ENCODE assay signal across 8 cellular contexts in the genomic region with DNA sequence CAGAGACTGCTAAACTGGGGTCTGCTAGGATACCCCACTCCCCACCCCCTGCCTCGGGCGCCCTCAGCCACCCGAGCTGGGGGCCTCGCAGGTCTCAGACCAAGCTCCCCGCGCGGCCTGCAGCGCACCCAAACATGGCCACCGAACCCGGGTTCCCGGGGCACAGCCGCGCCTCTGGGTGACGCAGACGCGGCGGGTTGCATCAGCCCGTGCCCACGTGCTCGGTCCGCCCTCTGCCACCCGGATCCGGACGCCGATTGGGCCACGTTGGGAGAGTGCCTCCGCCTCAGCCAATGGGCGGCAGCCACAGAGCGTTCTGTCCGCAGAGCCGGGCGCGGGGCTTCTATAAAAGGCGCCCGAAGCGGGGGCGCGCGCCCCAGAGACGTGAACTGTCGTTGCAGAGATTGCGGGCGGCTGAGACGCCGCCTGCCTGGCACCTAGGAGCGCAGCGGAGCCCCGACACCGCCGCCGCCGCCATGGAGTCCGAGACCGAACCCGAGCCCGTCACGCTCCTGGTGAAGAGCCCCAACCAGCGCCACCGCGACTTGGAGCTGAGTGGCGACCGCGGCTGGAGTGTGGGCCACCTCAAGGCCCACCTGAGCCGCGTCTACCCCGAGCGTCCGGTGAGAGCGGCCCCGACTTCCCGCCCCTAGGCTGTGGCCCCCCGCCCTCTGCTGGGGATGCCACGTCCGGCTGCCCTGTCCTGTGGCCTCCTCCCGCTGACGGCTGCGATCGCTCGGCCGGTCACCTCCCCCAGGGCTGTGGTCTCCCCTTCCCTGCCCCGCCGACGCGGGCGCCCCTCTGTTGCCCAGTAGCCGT. TPM values are rescaled to one million over a fixed set of nuclear protein-coding genes. Genes with fewer than 3 reads are reported as not detected.
DNase-seq lines count a peak whose midpoint lies in the region; ATAC-seq, FAIRE-seq and TF ChIP-seq lines count a peak whose summit lies in the region.

A gene with protein sequence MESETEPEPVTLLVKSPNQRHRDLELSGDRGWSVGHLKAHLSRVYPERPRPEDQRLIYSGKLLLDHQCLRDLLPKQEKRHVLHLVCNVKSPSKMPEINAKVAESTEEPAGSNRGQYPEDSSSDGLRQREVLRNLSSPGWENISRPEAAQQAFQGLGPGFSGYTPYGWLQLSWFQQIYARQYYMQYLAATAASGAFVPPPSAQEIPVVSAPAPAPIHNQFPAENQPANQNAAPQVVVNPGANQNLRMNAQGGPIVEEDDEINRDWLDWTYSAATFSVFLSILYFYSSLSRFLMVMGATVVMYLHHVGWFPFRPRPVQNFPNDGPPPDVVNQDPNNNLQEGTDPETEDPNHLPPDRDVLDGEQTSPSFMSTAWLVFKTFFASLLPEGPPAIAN (plus strand): TSS at position 374 of the 819 bp plus-strand sequence. CDS start 103 bp downstream, at position 477.

- H2AFZ ChIP-seq in OCI-LY3 (ENCODE audit: low read depth, low read length): 0 out of 2 replicates have a peak within 1 kb of the TSS, but pooled peaks have one; percentile 26

- peak; percentile 85 for ATAC-seq in GM21515 (IDR thresholded peaks at IDR 0.05; ENCODE audit: unreplicated experiment)

- TF ChIP-seq CTCF in D721Med (IDR thresholded peaks at IDR 0.05; ENCODE audit: insufficient read depth, missing control alignments) (no peak), OCI-LY3 (IDR thresholded peaks at IDR 0.05; ENCODE audit: low read depth, low read length) (no peak; the same call in 1 of the 2 replicates), endothelial cell (IDR thresholded peaks at IDR 0.05; ENCODE audit: unreplicated experiment) (peak; percentile 39)

- peak within 1 kb of the TSS; percentile 97 for H3K9ac ChIP-seq in OCI-LY3 (ENCODE audit: low read length)

- H3K4me1 ChIP-seq in OCI-LY3 (ENCODE audit: low read length): peaks cover 55% of the 10 kb centered on the region

- H3K4me3 Mint-ChIP-seq in endothelial cell (ENCODE audit: unreplicated experiment): peak within 1 kb of the TSS; percentile 97

- H3K4me1 Mint-ChIP-seq in endothelial cell (ENCODE audit: unreplicated experiment): peaks cover 23% of the 10 kb centered on the region

- H3K36me3 Mint-ChIP-seq in endothelial cell (ENCODE audit: low read depth, unreplicated experiment): peaks cover 20% of the 10 kb centered on the region

- peak; percentile 79 for DNase-seq in D721Med (ENCODE audit: insufficient read length, low spot score)
- DNase-seq in HuH-7 (ENCODE audit: low spot score): peak; percentile 94
- DNase-seq in activated CD8-positive, alpha-beta memory T cell treated with anti-CD3 and anti-CD28 coated beads, Interleukin-2, amount 50 U/mL, for 48 hours: peak; percentile 100
- peak; percentile 99 for DNase-seq in endothelial cell (ENCODE audit: low spot score)
- DNase-seq in middle frontal gyrus (ENCODE audit: extremely low spot score, low spot score): peak; percentile 99
- peak; percentile 98 for DNase-seq in stimulated activated CD8-positive, alpha-beta memory T cell treated with anti-CD3 and anti-CD28 coated beads, Interleukin-2, amount 100 ng/mL, for 48 hours (ENCODE audit: low read depth in 2 of 2)

- H3K9me3 Mint-ChIP-seq in endothelial cell (ENCODE audit: unreplicated experiment): no peaks in the 10 kb centered on the region

- H3K27me3 Mint-ChIP-seq in endothelial cell (ENCODE audit: unreplicated experiment): peaks cover 10% of the 10 kb centered on the region

- H3K9me3 ChIP-seq in OCI-LY3 (ENCODE audit: insufficient read depth, low read length): no peaks in the 10 kb centered on the region

- peaks cover 46% of the 10 kb centered on the region for H4K20me1 ChIP-seq in OCI-LY3 (ENCODE audit: insufficient read depth, low read length)

- H3K79me2 ChIP-seq in OCI-LY3 (ENCODE audit: low read length): peaks cover 50% of the 10 kb centered on the region

- peak within 1 kb of the TSS; percentile 96 for H3K27ac Mint-ChIP-seq in endothelial cell (ENCODE audit: unreplicated experiment)

- peak within 1 kb of the TSS; percentile 97 for H3K4me2 ChIP-seq in OCI-LY3 (ENCODE audit: low read length)

- H3K36me3 ChIP-seq in OCI-LY3 (replicated peaks; ENCODE audit: low read depth, low read length): peaks cover 44% of the 10 kb centered on the region

- peak within 1 kb of the TSS; percentile 92 for H3K27ac ChIP-seq in OCI-LY3 (ENCODE audit: low read length)

- FAIRE-seq in D721Med (lab: Jason Lieb, UNC): no peak

- H3K27me3 ChIP-seq in OCI-LY3 (ENCODE audit: low read depth, low read length): no peaks in the 10 kb centered on the region

- peak within 1 kb of the TSS; percentile 94 for H3K4me3 ChIP-seq in OCI-LY3 (ENCODE audit: low read length)

RNA-seq across cellular contexts. Expression of the gene that starts here (rescaled TPM):
- 60.8 TPM for total RNA-seq in endothelial cell (ENCODE audit: unreplicated experiment)

Comparison
In these comparisons a context has a peak if more than half of its experiments do, and no peak if none do; other contexts are left out.
1. Peak in every context shown above with its lines: DNase-seq, ATAC-seq, H3K4me3 ChIP-seq and H3K27ac ChIP-seq.